ENCODE assay signal across 15 cellular contexts in the genomic region with DNA sequence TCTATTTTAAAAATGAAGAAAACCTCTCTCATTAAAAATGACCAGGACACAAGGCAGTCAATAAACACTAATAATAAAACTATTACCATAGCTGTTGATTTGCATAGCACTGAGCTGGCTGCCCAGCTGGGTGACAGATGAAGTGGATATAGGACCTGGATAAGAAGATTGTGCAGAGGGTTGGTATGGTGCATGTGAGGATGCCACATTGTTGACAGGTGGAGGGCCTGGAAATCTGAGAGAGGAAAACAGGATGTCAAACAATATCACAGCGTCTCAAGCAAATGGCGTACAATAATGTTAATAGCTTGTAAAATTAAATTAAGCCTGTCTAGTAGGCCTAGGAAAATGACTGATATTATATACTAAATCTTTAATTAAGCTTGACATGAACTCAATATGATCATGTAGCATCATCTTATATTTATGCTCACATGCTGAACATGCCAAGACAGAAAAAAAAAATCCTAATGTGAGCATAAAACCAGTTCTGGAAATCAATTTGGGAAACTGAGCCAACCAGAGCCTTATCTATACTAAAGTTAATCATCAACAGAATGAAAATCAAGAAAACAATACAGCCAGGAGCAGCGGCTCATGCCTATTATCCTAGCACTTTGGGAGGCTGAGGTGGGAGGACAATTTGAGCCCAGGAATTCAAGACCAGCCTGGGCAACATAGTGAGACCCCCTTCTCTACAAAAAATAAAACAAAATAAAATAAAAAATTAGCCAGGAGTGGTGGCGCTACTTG.
"Had no signal": no experiment of that assay in that cellular context is flagged by ENCODE, and none has a peak within 500 bp of the region (broad histone marks: within the 10 kb centered on the region; RNA-seq: fewer than 3 reads in every experiment).

No MANE protein-coding gene starts in this region.

- H3K4me3 Mint-ChIP-seq: activated CD4-positive, alpha-beta T cell treated with anti-CD3 and anti-CD28 coated beads, Interleukin-2, amount 10 ng/mL, durations not matched to agents 7 days and 5 days; activated naive CD8-positive, alpha-beta T cell treated with anti-CD3 and anti-CD28 coated beads, Interleukin-2, amount 10 ng/mL, durations not matched to agents 7 days and 5 days; dendritic cell treated with granulocyte-macrophage colony-stimulating factor and Interleukin-4, amounts not matched to agents 40 ng/mL and 50 ng/mL, for 4 days; naive thymus-derived CD8-positive, alpha-beta T cell; stimulated activated memory B cell treated with anti-CD40 and anti-IgM and Interleukin-4, amounts not matched to agents 10 μg/mL and 1 μg/mL and 100 μg/mL, for 72 hours; T-helper 17 cell had no signal

- H3K9me3 Mint-ChIP-seq: activated CD4-positive, alpha-beta T cell treated with anti-CD3 and anti-CD28 coated beads, Interleukin-2, amount 10 ng/mL, durations not matched to agents 7 days and 5 days; activated naive CD8-positive, alpha-beta T cell treated with anti-CD3 and anti-CD28 coated beads, Interleukin-2, amount 10 ng/mL, durations not matched to agents 7 days and 5 days; dendritic cell treated with granulocyte-macrophage colony-stimulating factor and Interleukin-4, amounts not matched to agents 40 ng/mL and 50 ng/mL, for 4 days; naive thymus-derived CD8-positive, alpha-beta T cell; stimulated activated memory B cell treated with anti-CD40 and anti-IgM and Interleukin-4, amounts not matched to agents 10 μg/mL and 1 μg/mL and 100 μg/mL, for 72 hours had no signal

- H3K27me3 Mint-ChIP-seq: activated CD4-positive, alpha-beta T cell treated with anti-CD3 and anti-CD28 coated beads, Interleukin-2, amount 10 ng/mL, durations not matched to agents 7 days and 5 days; activated naive CD8-positive, alpha-beta T cell treated with anti-CD3 and anti-CD28 coated beads, Interleukin-2, amount 10 ng/mL, durations not matched to agents 7 days and 5 days; dendritic cell treated with granulocyte-macrophage colony-stimulating factor and Interleukin-4, amounts not matched to agents 40 ng/mL and 50 ng/mL, for 4 days; naive thymus-derived CD8-positive, alpha-beta T cell; stimulated activated memory B cell treated with anti-CD40 and anti-IgM and Interleukin-4, amounts not matched to agents 10 μg/mL and 1 μg/mL and 100 μg/mL, for 72 hours; T-helper 17 cell had no signal

- ATAC-seq: heart left ventricle; mucosa of descending colon; naive thymus-derived CD8-positive, alpha-beta T cell; stimulated activated memory B cell treated with anti-CD40 and anti-IgM and Interleukin-4, amounts not matched to agents 10 μg/mL and 1 μg/mL and 100 μg/mL, for 72 hours; T-helper 17 cell had no signal

- H3K4me1 ChIP-seq: thyroid gland had no signal

- H3K4me1 Mint-ChIP-seq: activated CD4-positive, alpha-beta T cell treated with anti-CD3 and anti-CD28 coated beads, Interleukin-2, amount 10 ng/mL, durations not matched to agents 7 days and 5 days; activated naive CD8-positive, alpha-beta T cell treated with anti-CD3 and anti-CD28 coated beads, Interleukin-2, amount 10 ng/mL, durations not matched to agents 7 days and 5 days; stimulated activated memory B cell treated with anti-CD40 and anti-IgM and Interleukin-4, amounts not matched to agents 10 μg/mL and 1 μg/mL and 100 μg/mL, for 72 hours had no signal

- H3K27ac ChIP-seq: heart left ventricle, neutrophil, thyroid gland had no signal

- H3K9me3 ChIP-seq: heart left ventricle, mucosa of descending colon, neutrophil, thyroid gland had no signal

- DNase-seq: activated CD4-positive, alpha-beta T cell treated with anti-CD3 and anti-CD28 coated beads, Interleukin-2, amount 10 ng/mL, durations not matched to agents 7 days and 5 days; activated CD8-positive, alpha-beta memory T cell treated with anti-CD3 and anti-CD28 coated beads for 24 hours; activated naive CD4-positive, alpha-beta T cell; activated naive CD8-positive, alpha-beta T cell treated with anti-CD3 and anti-CD28 coated beads, Interleukin-2, amount 10 ng/mL, durations not matched to agents 7 days and 5 days; anterior cingulate cortex; heart left ventricle; mucosa of descending colon; naive thymus-derived CD8-positive, alpha-beta T cell; posterior cingulate gyrus; stimulated activated CD4-positive, alpha-beta T cell treated with anti-CD3 and anti-CD28 coated beads, Interleukin-2, amount 100 ng/mL, for 48 hours; T-helper 17 cell; thyroid gland had no signal

- H3K4me3 ChIP-seq: heart left ventricle, mucosa of descending colon, thyroid gland had no signal

- H3K27ac Mint-ChIP-seq: activated CD4-positive, alpha-beta T cell treated with anti-CD3 and anti-CD28 coated beads, Interleukin-2, amount 10 ng/mL, durations not matched to agents 7 days and 5 days; activated naive CD8-positive, alpha-beta T cell treated with anti-CD3 and anti-CD28 coated beads, Interleukin-2, amount 10 ng/mL, durations not matched to agents 7 days and 5 days; dendritic cell treated with granulocyte-macrophage colony-stimulating factor and Interleukin-4, amounts not matched to agents 40 ng/mL and 50 ng/mL, for 4 days; naive thymus-derived CD8-positive, alpha-beta T cell; stimulated activated memory B cell treated with anti-CD40 and anti-IgM and Interleukin-4, amounts not matched to agents 10 μg/mL and 1 μg/mL and 100 μg/mL, for 72 hours; T-helper 17 cell had no signal

- H3K27me3 ChIP-seq: heart left ventricle, neutrophil, thyroid gland had no signal
